In genomic region chr7:157709531-157710251, GRCh38 we compare ENCODE assay signal across 18 cellular contexts.
A peak's percentile ranks its signal among the peaks of the same experiment; 100 is the strongest.
DNase-seq lines count a peak whose midpoint lies in the region; ATAC-seq and TF ChIP-seq lines count a peak whose summit lies in the region.
"Had no signal": no experiment of that assay in that cellular context is flagged by ENCODE, and none has a peak within 500 bp of the region (broad histone marks: within the 10 kb centered on the region; RNA-seq: fewer than 3 reads in every experiment).

No MANE protein-coding gene starts in this region.

- H3K36me3 Mint-ChIP-seq in activated CD4-positive, alpha-beta T cell treated with anti-CD3 and anti-CD28 coated beads, Interleukin-2, amount 10 ng/mL, durations not matched to agents 24 days and 14 days (ENCODE audit: low read depth) = no peaks in the 10 kb centered on the region
- no peaks in the 10 kb centered on the region for H3K36me3 Mint-ChIP-seq in activated B cell treated with CpG ODN at 0.5 μM for 24 hours (ENCODE audit: low read depth)
- no peaks in the 10 kb centered on the region for H3K36me3 Mint-ChIP-seq in nephron progenitor cell (ENCODE audit: low read depth)
- H3K36me3 Mint-ChIP-seq in type B pancreatic cell = no peaks in the 10 kb centered on the region

- no peak overlapping the region for H3K4me3 Mint-ChIP-seq in activated CD4-positive, alpha-beta T cell treated with anti-CD3 and anti-CD28 coated beads, Interleukin-2, amount 10 ng/mL, durations not matched to agents 24 days and 14 days
- no peak overlapping the region for H3K4me3 Mint-ChIP-seq in activated B cell treated with CpG ODN at 0.5 μM for 24 hours
- H3K4me3 Mint-ChIP-seq in nephron progenitor cell = no peak overlapping the region
- H3K4me3 Mint-ChIP-seq in type B pancreatic cell = no peak overlapping the region
- H3K4me3 Mint-ChIP-seq: CD4-positive, alpha-beta T cell had no signal

- intact Hi-C loops in activated CD4-positive, alpha-beta T cell treated with anti-CD3 and anti-CD28 coated beads, Interleukin-2, amount 10 ng/mL, durations not matched to agents 24 days and 14 days (cut with micrococcal nuclease) = no loop called here
- intact Hi-C loops in activated B cell treated with CpG ODN at 0.5 μM for 24 hours (cut with micrococcal nuclease) = no loop called here

- no peak for TF ChIP-seq CTCF in activated B cell treated with CpG ODN at 0.5 μM for 24 hours (IDR thresholded peaks at IDR 0.05)
- no peak for TF ChIP-seq CTCF in nephron progenitor cell (IDR thresholded peaks at IDR 0.05)
- no peak for TF ChIP-seq CTCF in type B pancreatic cell (conservative IDR thresholded peaks at IDR 0.05)

- H3K27me3 Mint-ChIP-seq in activated CD4-positive, alpha-beta T cell treated with anti-CD3 and anti-CD28 coated beads, Interleukin-2, amount 10 ng/mL, durations not matched to agents 24 days and 14 days = peaks cover 3% of the 10 kb centered on the region
- H3K27me3 Mint-ChIP-seq in activated B cell treated with CpG ODN at 0.5 μM for 24 hours = peaks cover 4% of the 10 kb centered on the region
- H3K27me3 Mint-ChIP-seq in nephron progenitor cell (ENCODE audit: low read depth, poor library complexity) = peaks cover 52% of the 10 kb centered on the region
- H3K27me3 Mint-ChIP-seq in type B pancreatic cell = peaks cover 50% of the 10 kb centered on the region

- no peak for ATAC-seq in activated B cell treated with CpG ODN at 0.5 μM for 24 hours (ENCODE audit: low read depth)

- POLR2A ChIA-PET in activated B cell treated with CpG ODN at 0.5 μM for 24 hours (lab: Charles Lee) (no interaction called here), HEK293T (lab: Yijun Ruan, JAX) (no interaction called here)

- peak; percentile 46 for DNase-seq in activated CD4-positive, alpha-beta T cell treated with anti-CD3 and anti-CD28 coated beads, Interleukin-2, amount 10 ng/mL, durations not matched to agents 24 days and 14 days
- no peak for DNase-seq in activated CD4-positive, alpha-beta T cell treated with anti-CD3 and anti-CD28 coated beads for 1 hour
- DNase-seq in activated B cell treated with CpG ODN at 0.5 μM for 24 hours = peak; percentile 7
- DNase-seq in nephron progenitor cell = no peak
- peak; percentile 56 for DNase-seq in type B pancreatic cell (ENCODE audit: extremely low spot score, unreplicated experiment)
- no peak for DNase-seq in NCI-H82 treated with DMSO at 0.1 percent for 48 hours (lab: John Stamatoyannopoulos, UW; ENCODE audit: unreplicated experiment)
- no peak for DNase-seq in HEK293T (ENCODE audit: extremely low spot score)
- DNase-seq in SHP77 treated with DMSO at 0.1 percent for 48 hours (lab: John Stamatoyannopoulos, UW) = no peak
- DNase-seq: 8988T, BE2C, DMS53, KBM-7, NCI-H1417 treated with DMSO at 0.1 percent for 48 hours, NCI-H2029, NCI-H2171, NCI-H446 treated with DMSO at 0.1 percent for 48 hours, NCI-H748 treated with DMSO at 0.1 percent for 48 hours had no signal

- H3K4me1 Mint-ChIP-seq in activated CD4-positive, alpha-beta T cell treated with anti-CD3 and anti-CD28 coated beads, Interleukin-2, amount 10 ng/mL, durations not matched to agents 24 days and 14 days = no peaks in the 10 kb centered on the region
- H3K4me1 Mint-ChIP-seq in activated B cell treated with CpG ODN at 0.5 μM for 24 hours = no peaks in the 10 kb centered on the region
- peaks cover 4% of the 10 kb centered on the region for H3K4me1 Mint-ChIP-seq in nephron progenitor cell
- no peaks in the 10 kb centered on the region for H3K4me1 Mint-ChIP-seq in type B pancreatic cell (ENCODE audit: unreplicated experiment)

- no peak overlapping the region for H3K27ac Mint-ChIP-seq in activated CD4-positive, alpha-beta T cell treated with anti-CD3 and anti-CD28 coated beads, Interleukin-2, amount 10 ng/mL, durations not matched to agents 24 days and 14 days
- H3K27ac Mint-ChIP-seq in activated B cell treated with CpG ODN at 0.5 μM for 24 hours (no peak overlapping the region), nephron progenitor cell (peak overlapping the region; percentile 66), type B pancreatic cell (no peak overlapping the region)
- H3K27ac Mint-ChIP-seq: CD4-positive, alpha-beta T cell had no signal

- CTCF ChIA-PET in activated B cell treated with CpG ODN at 0.5 μM for 24 hours (lab: Charles Lee) (no interaction called here), HEK293T (lab: Yijun Ruan, JAX) (interaction anchor here (0.7 kb wide), 1 partner anchor 95 kb away, joined by 4 read pairs; no protein-coding TSS in a partner anchor)

- no peaks in the 10 kb centered on the region for H3K9me3 Mint-ChIP-seq in activated CD4-positive, alpha-beta T cell treated with anti-CD3 and anti-CD28 coated beads, Interleukin-2, amount 10 ng/mL, durations not matched to agents 24 days and 14 days
- no peaks in the 10 kb centered on the region for H3K9me3 Mint-ChIP-seq in activated B cell treated with CpG ODN at 0.5 μM for 24 hours
- no peaks in the 10 kb centered on the region for H3K9me3 Mint-ChIP-seq in nephron progenitor cell
- no peaks in the 10 kb centered on the region for H3K9me3 Mint-ChIP-seq in type B pancreatic cell
- H3K9me3 Mint-ChIP-seq: CD4-positive, alpha-beta T cell had no signal

TF ChIP-seq in HEK293T, 16 proteins besides CTCF, POLR2A, EP300 and RAD21:
- TF ChIP-seq FOXM1 (IDR thresholded peaks at IDR 0.05; ENCODE audit: borderline replicate concordance) (no peak), PKNOX1 (IDR thresholded peaks at IDR 0.05) (no peak), TARDBP (IDR thresholded peaks at IDR 0.05) (no peak), HDGF (IDR thresholded peaks at IDR 0.05; ENCODE audit: borderline replicate concordance) (no peak), SP1 (IDR thresholded peaks at IDR 0.05) (no peak), NFRKB (IDR thresholded peaks at IDR 0.05) (no peak), CTBP1 (IDR thresholded peaks at IDR 0.05; ENCODE audit: borderline replicate concordance) (no peak), L3MBTL2 (conservative IDR thresholded peaks at IDR 0.05) (no peak), SUZ12 (IDR thresholded peaks at IDR 0.05) (no peak), ARNT (IDR thresholded peaks at IDR 0.05) (no peak), FOXK2 (IDR thresholded peaks at IDR 0.05) (no peak), BHLHE40 (IDR thresholded peaks at IDR 0.05; ENCODE audit: borderline replicate concordance) (no peak), FOXA1 (IDR thresholded peaks at IDR 0.05) (no peak), ELF4 (IDR thresholded peaks at IDR 0.05) (no peak), LEF1 (IDR thresholded peaks at IDR 0.05; ENCODE audit: borderline replicate concordance) (no peak), ZNF384 (IDR thresholded peaks at IDR 0.05) (no peak)

Comparison
In these comparisons a context has a peak if more than half of its experiments do, and no peak if none do; other contexts are left out.
1. DNase-seq: peak in activated CD4-positive, alpha-beta T cell treated with anti-CD3 and anti-CD28 coated beads, Interleukin-2, amount 10 ng/mL, durations not matched to agents 24 days and 14 days (single experiment), activated B cell treated with CpG ODN at 0.5 μM for 24 hours (single experiment) and type B pancreatic cell (single experiment); none in activated CD4-positive, alpha-beta T cell treated with anti-CD3 and anti-CD28 coated beads for 1 hour (single experiment), nephron progenitor cell (single experiment), NCI-H82 treated with DMSO at 0.1 percent for 48 hours (single experiment), HEK293T (single experiment) and SHP77 treated with DMSO at 0.1 percent for 48 hours (single experiment).